ENCODE assay signal across 29 cellular contexts in genomic region chrX:39832211-39832610, GRCh38.
"Had no signal": no experiment of that assay in that cellular context is flagged by ENCODE, and none has a peak within 500 bp of the region (broad histone marks: within the 10 kb centered on the region; RNA-seq: fewer than 3 reads in every experiment).

No MANE protein-coding gene starts in this region.

- DNase-seq: activated CD4-positive, alpha-beta memory T cell treated with anti-CD3 and anti-CD28 coated beads for 36 hours; activated CD4-positive, alpha-beta T cell treated with anti-CD3 and anti-CD28 coated beads for 36 hours; activated CD4-positive, alpha-beta T cell treated with anti-CD3 and anti-CD28 coated beads, Interleukin-2, amount 10 ng/mL, durations not matched to agents 24 days and 14 days; activated CD4-positive, CD25-positive, alpha-beta regulatory T cell; activated CD4-positive, CD25-positive, alpha-beta regulatory T cell treated with anti-CD3 and anti-CD28 coated beads, Interleukin-2, amount 50 U/mL, for 72 hours; activated CD8-positive, alpha-beta memory T cell treated with anti-CD3 and anti-CD28 coated beads, Interleukin-2, amount 50 U/mL, for 48 hours; activated gamma-delta T cell; activated naive CD4-positive, alpha-beta T cell; activated naive CD4-positive, alpha-beta T cell treated with anti-CD3 and anti-CD28 coated beads, Interleukin-2, amount 50 U/mL, for 16 hours; activated T-cell treated with anti-CD3 and anti-CD28 coated beads for 4 hours; activated T-cell treated with anti-CD3 and anti-CD28 coated beads, Interleukin-2, amount 50 U/mL, for 24 hours; activated T-cell treated with anti-CD3 and anti-CD28 coated beads, Interleukin-2, amount 50 U/mL, for 72 hours; amniotic stem cell; anterior cingulate cortex; brain microvascular endothelial cell; dorsolateral prefrontal cortex; effector memory CD4-positive, alpha-beta T cell; endodermal cell; foreskin melanocyte; T-helper 1 cell; T-helper 17 cell; T1000 had no signal

- H3K4me1 Mint-ChIP-seq: central memory CD8-positive, alpha-beta T cell; T-helper 17 cell had no signal

- H3K4me3 ChIP-seq: coronary artery, dorsolateral prefrontal cortex, gastroesophageal sphincter had no signal

- H3K4me3 Mint-ChIP-seq: activated CD4-positive, alpha-beta memory T cell treated with anti-CD3 and anti-CD28 coated beads for 36 hours; activated CD4-positive, alpha-beta T cell treated with anti-CD3 and anti-CD28 coated beads for 36 hours; activated CD4-positive, alpha-beta T cell treated with anti-CD3 and anti-CD28 coated beads, Interleukin-2, amount 10 ng/mL, durations not matched to agents 24 days and 14 days; activated naive CD8-positive, alpha-beta T cell; activated T-cell treated with anti-CD3 and anti-CD28 coated beads, Interleukin-2, amount 50 U/mL, for 24 hours; activated T-cell treated with anti-CD3 and anti-CD28 coated beads, Interleukin-2, amount 50 U/mL, for 72 hours; central memory CD8-positive, alpha-beta T cell; dendritic cell treated with granulocyte-macrophage colony-stimulating factor and Interleukin-4, amounts not matched to agents 40 ng/mL and 50 ng/mL, for 4 days; endodermal cell; T-helper 17 cell; T-helper 2 cell treated with Interferon-gamma antibody and Interleukin-4, amounts not matched to agents 5 μg/mL and 100 μg/mL, for 36 hours had no signal

- H3K36me3 ChIP-seq: brain microvascular endothelial cell, gastroesophageal sphincter had no signal

- H3K9me3 Mint-ChIP-seq: activated CD4-positive, alpha-beta memory T cell treated with anti-CD3 and anti-CD28 coated beads for 36 hours; activated CD4-positive, alpha-beta T cell treated with anti-CD3 and anti-CD28 coated beads, Interleukin-2, amount 10 ng/mL, durations not matched to agents 24 days and 14 days; activated T-cell treated with anti-CD3 and anti-CD28 coated beads, Interleukin-2, amount 50 U/mL, for 24 hours; activated T-cell treated with anti-CD3 and anti-CD28 coated beads, Interleukin-2, amount 50 U/mL, for 72 hours; central memory CD8-positive, alpha-beta T cell; dendritic cell treated with granulocyte-macrophage colony-stimulating factor and Interleukin-4, amounts not matched to agents 40 ng/mL and 50 ng/mL, for 4 days; T-helper 2 cell treated with Interferon-gamma antibody and Interleukin-4, amounts not matched to agents 5 μg/mL and 100 μg/mL, for 36 hours had no signal

- H3K27me3 Mint-ChIP-seq: activated CD4-positive, alpha-beta memory T cell treated with anti-CD3 and anti-CD28 coated beads for 36 hours; activated CD4-positive, alpha-beta T cell treated with anti-CD3 and anti-CD28 coated beads for 36 hours; activated CD4-positive, alpha-beta T cell treated with anti-CD3 and anti-CD28 coated beads, Interleukin-2, amount 10 ng/mL, durations not matched to agents 24 days and 14 days; activated naive CD8-positive, alpha-beta T cell; central memory CD8-positive, alpha-beta T cell; T-helper 17 cell had no signal

- H3K27me3 ChIP-seq: brain microvascular endothelial cell, gastroesophageal sphincter had no signal

- H3K9me3 ChIP-seq: gastroesophageal sphincter had no signal

- ATAC-seq: activated CD4-positive, alpha-beta T cell treated with anti-CD3 and anti-CD28 coated beads for 36 hours; activated T-cell treated with anti-CD3 and anti-CD28 coated beads, Interleukin-2, amount 50 U/mL, for 72 hours; esophagus mucosa; gastroesophageal sphincter; T-helper 17 cell had no signal

- H3K27ac ChIP-seq: brain microvascular endothelial cell, coronary artery, dorsolateral prefrontal cortex, gastroesophageal sphincter had no signal

- H3K27ac Mint-ChIP-seq: activated CD4-positive, alpha-beta memory T cell treated with anti-CD3 and anti-CD28 coated beads for 36 hours; activated CD4-positive, alpha-beta T cell treated with anti-CD3 and anti-CD28 coated beads for 36 hours; activated CD4-positive, alpha-beta T cell treated with anti-CD3 and anti-CD28 coated beads, Interleukin-2, amount 10 ng/mL, durations not matched to agents 24 days and 14 days; activated naive CD8-positive, alpha-beta T cell; activated T-cell treated with anti-CD3 and anti-CD28 coated beads, Interleukin-2, amount 50 U/mL, for 24 hours; activated T-cell treated with anti-CD3 and anti-CD28 coated beads, Interleukin-2, amount 50 U/mL, for 72 hours; dendritic cell treated with granulocyte-macrophage colony-stimulating factor and Interleukin-4, amounts not matched to agents 40 ng/mL and 50 ng/mL, for 4 days; endodermal cell; T-helper 17 cell; T-helper 2 cell treated with Interferon-gamma antibody and Interleukin-4, amounts not matched to agents 5 μg/mL and 100 μg/mL, for 36 hours had no signal

- H3K36me3 Mint-ChIP-seq: activated CD4-positive, alpha-beta memory T cell treated with anti-CD3 and anti-CD28 coated beads for 36 hours; activated naive CD8-positive, alpha-beta T cell had no signal
